In the genomic region with DNA sequence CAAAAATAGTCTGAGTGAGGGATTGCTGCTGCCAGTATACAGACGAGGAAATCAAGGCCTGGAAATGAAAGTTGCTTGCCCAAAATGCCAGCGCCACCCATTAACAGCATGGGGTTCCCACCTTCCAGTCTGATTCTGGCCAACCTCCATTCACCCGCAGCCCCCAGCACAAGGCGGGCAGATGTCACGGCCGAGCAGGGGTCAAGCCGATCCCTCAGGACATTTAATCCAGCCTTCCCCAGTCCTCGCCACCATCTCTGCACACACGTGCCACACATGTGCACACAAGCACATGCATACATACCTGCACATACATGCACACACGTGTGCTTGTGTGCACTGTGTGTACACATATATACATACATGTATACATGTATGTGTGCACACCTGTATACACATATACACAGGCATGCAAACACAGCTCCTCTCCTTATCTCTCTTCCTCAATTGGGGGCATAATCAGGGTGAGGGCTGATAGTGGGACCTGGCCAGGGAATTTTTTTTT, we compare ENCODE assay signal across 20 cellular contexts.
"Had no signal": no experiment of that assay in that cellular context is flagged by ENCODE, and none has a peak within 500 bp of the region (broad histone marks: within the 10 kb centered on the region; RNA-seq: fewer than 3 reads in every experiment).

No MANE protein-coding gene starts in this region.

- H2AFZ ChIP-seq: parathyroid adenoma had no signal

- H3K36me3 ChIP-seq: left ventricle myocardium inferior, neutrophil, sigmoid colon, spleen, suprapubic skin, thoracic aorta, tibial artery, upper lobe of right lung, uterus had no signal

- DNase-seq: immature natural killer cell; left ventricle myocardium inferior; midbrain; mucosa of descending colon; naive thymus-derived CD4-positive, alpha-beta T cell; psoas muscle; sigmoid colon; small intestine; spleen; stimulated activated CD4-positive, alpha-beta T cell treated with anti-CD3 and anti-CD28 coated beads, Interleukin-4, amount 100 ng/mL, for 24 hours; stimulated activated naive CD4-positive, alpha-beta T cell; tibial artery; trophoblast cell; upper lobe of right lung; uterus had no signal

- H3K27ac ChIP-seq: left ventricle myocardium inferior, neutrophil, parathyroid adenoma, psoas muscle, sigmoid colon, spleen, suprapubic skin, thoracic aorta, tibial artery, upper lobe of right lung, uterus had no signal

- H3K4me1 ChIP-seq: left ventricle myocardium inferior, parathyroid adenoma, psoas muscle, sigmoid colon, spleen, tibial artery, upper lobe of right lung, uterus had no signal

- H3K4me3 ChIP-seq: left ventricle myocardium inferior, mucosa of descending colon, psoas muscle, sigmoid colon, spleen, suprapubic skin, thoracic aorta, tibial artery, upper lobe of right lung, uterus had no signal

- FAIRE-seq: islet of Langerhans, small intestine had no signal

- H3K9ac ChIP-seq: parathyroid adenoma had no signal

- H3K79me2 ChIP-seq: parathyroid adenoma had no signal

- H3K27me3 ChIP-seq: neutrophil, sigmoid colon, tibial artery, upper lobe of right lung, uterus had no signal

- H3K9me3 ChIP-seq: left ventricle myocardium inferior, mucosa of descending colon, neutrophil, psoas muscle, sigmoid colon, suprapubic skin, thoracic aorta, tibial artery, upper lobe of right lung, uterus had no signal
